ENCODE assay signal across 8 cellular contexts in the genomic region with DNA sequence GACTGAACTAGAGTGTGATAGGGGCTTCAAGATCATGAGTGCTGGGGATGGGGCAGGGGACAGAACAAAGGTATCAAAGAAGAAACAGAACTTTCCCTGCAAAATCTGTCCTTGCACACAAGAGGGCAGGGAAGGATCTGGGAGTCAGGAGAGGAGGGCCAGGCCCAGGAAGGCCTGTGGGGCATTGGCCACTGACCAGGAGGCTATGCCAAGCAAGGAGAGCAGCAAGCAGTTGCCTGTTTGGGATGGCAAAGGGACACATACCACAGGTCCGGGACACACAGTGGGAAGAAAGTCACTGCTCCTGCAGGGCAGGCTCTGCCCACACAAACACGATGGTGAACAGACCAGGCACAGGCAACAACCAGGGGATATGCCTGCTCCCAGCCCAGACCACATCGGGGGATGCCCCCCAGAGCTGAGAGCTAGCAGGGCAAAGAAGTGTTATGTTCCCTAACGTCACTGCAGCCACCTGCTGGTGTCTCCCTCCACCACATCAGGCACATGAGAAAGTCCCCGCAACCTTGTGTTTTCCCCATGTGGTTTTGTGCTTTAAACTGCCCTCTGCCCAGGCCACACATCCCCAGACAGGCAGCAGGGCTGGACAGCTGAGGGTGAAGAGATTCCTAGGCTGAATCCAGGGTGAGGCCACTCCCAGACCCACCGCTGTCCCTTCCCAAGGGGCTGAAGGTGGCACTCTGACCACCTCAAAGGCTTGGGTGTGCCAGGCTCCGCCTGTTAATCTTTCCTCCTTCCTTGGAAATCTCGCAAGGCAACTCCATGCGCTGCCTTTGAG. TPM values are rescaled to one million over a fixed set of nuclear protein-coding genes. Genes with fewer than 3 reads are reported as not detected.
DNase-seq lines count a peak whose midpoint lies in the region; ATAC-seq and TF ChIP-seq lines count a peak whose summit lies in the region.

No MANE protein-coding gene starts in this region.

- no peak overlapping the region for H3K27ac ChIP-seq in smooth muscle cell (ENCODE audit: low read depth)

- H3K9me3 Mint-ChIP-seq in naive B cell, result no peaks in the 10 kb centered on the region

- H3K36me3 ChIP-seq in smooth muscle cell (ENCODE audit: low read depth), result no peaks in the 10 kb centered on the region

- no peaks in the 10 kb centered on the region for H4K20me1 ChIP-seq in smooth muscle cell (ENCODE audit: low read depth)

- DNase-seq in HuH-7 (ENCODE audit: low spot score) (peak; percentile 48), naive B cell (no peak), SIG-M5 (lab: John Stamatoyannopoulos, UW) (no peak), smooth muscle cell (lab: John Stamatoyannopoulos, UW; ENCODE audit: unreplicated experiment) (no peak)
- no peak for DNase-seq in stimulated activated CD4-positive, alpha-beta T cell treated with anti-CD3 and anti-CD28 coated beads, Interleukin-4, amount 100 ng/mL, for 1 hour

- no peak overlapping the region for H3K4me3 Mint-ChIP-seq in naive B cell

- no peak overlapping the region for H3K9ac ChIP-seq in smooth muscle cell (ENCODE audit: low read depth)

- no peak for TF ChIP-seq CTCF in smooth muscle cell (IDR thresholded peaks at IDR 0.05; ENCODE audit: borderline replicate concordance, insufficient read depth, poor library complexity, severe bottlenecking)

- no peaks in the 10 kb centered on the region for H3K9me3 ChIP-seq in smooth muscle cell (replicated peaks; ENCODE audit: low read depth)

- no peak overlapping the region for H3K4me2 ChIP-seq in smooth muscle cell

- H3K27me3 Mint-ChIP-seq in naive B cell, result no peaks in the 10 kb centered on the region

- no peaks in the 10 kb centered on the region for H3K79me2 ChIP-seq in smooth muscle cell (ENCODE audit: low read depth)

- peaks cover 3 to 10% (median 6%) of the 10 kb centered on the region in 3 donors for H3K4me1 Mint-ChIP-seq in naive B cell

- H3K4me3 ChIP-seq in smooth muscle cell, result no peak overlapping the region

- no peaks in the 10 kb centered on the region for H3F3A ChIP-seq in smooth muscle cell (ENCODE audit: low read depth)

- H3K27ac Mint-ChIP-seq in naive B cell, result peak overlapping the region in 4 of 6 donors; percentile 43 to 73 (median 57)

- no peaks in the 10 kb centered on the region for H3K27me3 ChIP-seq in smooth muscle cell (ENCODE audit: low read depth)

- H2AFZ ChIP-seq in smooth muscle cell (ENCODE audit: low read depth), result no peak overlapping the region

- WGBS in smooth muscle cell (ENCODE audit: low lambda C conversion rate), result 88% methylated on average over 9 of the region's 9 CpGs

- H3K4me1 ChIP-seq in smooth muscle cell (ENCODE audit: low read depth), result no peaks in the 10 kb centered on the region

- peaks cover 5 to 13% of the 10 kb centered on the region in 2 donors for H3K36me3 Mint-ChIP-seq in naive B cell

- peak; percentile 70 for ATAC-seq in GM18867 (IDR thresholded peaks at IDR 0.05; ENCODE audit: unreplicated experiment)
- ATAC-seq in GM21723 (IDR thresholded peaks at IDR 0.05; ENCODE audit: unreplicated experiment), result peak; percentile 82
- peak in 1 of 2 donors; percentile 46 for ATAC-seq in naive B cell (ENCODE audit: low read depth in 2 of 2)
- no peak for ATAC-seq in esophagus mucosa

RNA-seq across cellular contexts. Expression of a gene that starts 53.6 kb away (rescaled TPM):
- polyA plus RNA-seq in naive B cell (ENCODE audit: low read depth in 6 of 6) (1 to 10 TPM; 1.6 to 6.7 (median 2.5) TPM), smooth muscle cell (1.0 and 1.2 TPM in 2 replicates)
- total RNA-seq in smooth muscle cell (1.9 and 3.4 TPM in 2 replicates), esophagus mucosa (0.52 TPM)
